9 cellular contexts compared by ENCODE assay signal in genomic region chr4:129218355-129218754, GRCh38.
DNase-seq lines count a peak whose midpoint lies in the region; ATAC-seq and TF ChIP-seq lines count a peak whose summit lies in the region.
"Had no signal": no experiment of that assay in that cellular context is flagged by ENCODE, and none has a peak within 500 bp of the region (broad histone marks: within the 10 kb centered on the region; RNA-seq: fewer than 3 reads in every experiment).

No MANE protein-coding gene starts in this region.

- H3K27me3 Mint-ChIP-seq in stimulated activated naive B cell treated with anti-CD40 and anti-IgM and Interleukin-4, amounts not matched to agents 10 μg/mL and 1 μg/mL and 100 μg/mL, for 72 hours, result peaks cover 0 to 6% of the 10 kb centered on the region in 2 donors
- H3K27me3 Mint-ChIP-seq: naive B cell had no signal

- H3K9me3 ChIP-seq in Karpas-422 (ENCODE audit: low read length) (no peaks in the 10 kb centered on the region), uterus (no peaks in the 10 kb centered on the region)

- TF ChIP-seq POLR2A in uterus (IDR thresholded peaks at IDR 0.05), result no peak

- H2AFZ ChIP-seq in Karpas-422 (ENCODE audit: low read length), result no peak overlapping the region

- no peak overlapping the region for H3K4me3 Mint-ChIP-seq in stimulated activated naive B cell treated with anti-CD40 and anti-IgM and Interleukin-4, amounts not matched to agents 10 μg/mL and 1 μg/mL and 100 μg/mL, for 72 hours
- H3K4me3 Mint-ChIP-seq: naive B cell had no signal

- in situ Hi-C loops in SK-MEL-5 (cut with HindIII; ENCODE audit: low pct_unique_long_range_greater_than_20kb, low sequenced_read_pairs), result no loop called here

- H3K4me2 ChIP-seq in Karpas-422 (ENCODE audit: low read depth, low read length, poor library complexity, severe bottlenecking), result peak overlapping the region; percentile 1

- H3K27ac Mint-ChIP-seq in stimulated activated naive B cell treated with anti-CD40 and anti-IgM and Interleukin-4, amounts not matched to agents 10 μg/mL and 1 μg/mL and 100 μg/mL, for 72 hours, result no peak overlapping the region
- H3K27ac Mint-ChIP-seq: naive B cell had no signal

- H3K36me3 Mint-ChIP-seq in stimulated activated naive B cell treated with anti-CD40 and anti-IgM and Interleukin-4, amounts not matched to agents 10 μg/mL and 1 μg/mL and 100 μg/mL, for 72 hours, result no peaks in the 10 kb centered on the region
- H3K36me3 Mint-ChIP-seq: naive B cell had no signal

- H3K4me3 ChIP-seq in Karpas-422 (ENCODE audit: low read length) (no peak overlapping the region), uterus (no peak overlapping the region)

- H3K27ac ChIP-seq in Karpas-422 (ENCODE audit: low read length) (no peak overlapping the region), uterus (no peak overlapping the region)

- peak in 2 of 4 experiments; percentile 22 to 23 for TF ChIP-seq CTCF in uterus (IDR thresholded peaks at IDR 0.05)

- peaks cover 0 to 2% of the 10 kb centered on the region in 2 donors for H3K9me3 Mint-ChIP-seq in stimulated activated naive B cell treated with anti-CD40 and anti-IgM and Interleukin-4, amounts not matched to agents 10 μg/mL and 1 μg/mL and 100 μg/mL, for 72 hours
- H3K9me3 Mint-ChIP-seq: naive B cell had no signal

- H3K36me3 ChIP-seq in Karpas-422 (ENCODE audit: insufficient read depth, low read length), result no peaks in the 10 kb centered on the region
- H3K36me3 ChIP-seq in uterus, result no peaks in the 10 kb centered on the region

- H3K9ac ChIP-seq in Karpas-422 (ENCODE audit: low read length), result no peak overlapping the region

- no peak for ATAC-seq in stimulated activated naive B cell treated with anti-CD40 and anti-IgM and Interleukin-4, amounts not matched to agents 10 μg/mL and 1 μg/mL and 100 μg/mL, for 72 hours (replicated peaks)
- no peak for ATAC-seq in GM19463 (IDR thresholded peaks at IDR 0.05; ENCODE audit: unreplicated experiment)

- H3K4me1 Mint-ChIP-seq in stimulated activated naive B cell treated with anti-CD40 and anti-IgM and Interleukin-4, amounts not matched to agents 10 μg/mL and 1 μg/mL and 100 μg/mL, for 72 hours, result no peaks in the 10 kb centered on the region
- H3K4me1 Mint-ChIP-seq: naive B cell had no signal

- no peaks in the 10 kb centered on the region for H3K79me2 ChIP-seq in Karpas-422 (ENCODE audit: low read length)

- no peaks in the 10 kb centered on the region for H4K20me1 ChIP-seq in Karpas-422 (ENCODE audit: insufficient read depth, low read depth, low read length)

- no peaks in the 10 kb centered on the region for H3K9me2 ChIP-seq in Karpas-422 (replicated peaks; ENCODE audit: insufficient read depth, low read length)

- H3K4me1 ChIP-seq in Karpas-422 (ENCODE audit: low read length) (peaks cover 25% of the 10 kb centered on the region), uterus (no peaks in the 10 kb centered on the region)

- intact Hi-C loops in uterus (cut with DNase I; ENCODE audit: low total_unique reads), result no loop called here

- H3K27me3 ChIP-seq in Karpas-422 (ENCODE audit: low read length), result no peaks in the 10 kb centered on the region
- H3K27me3 ChIP-seq in uterus, result no peaks in the 10 kb centered on the region

- DNase-seq in AG20443 (ENCODE audit: low spot score), result peak; percentile 15
- DNase-seq in Karpas-422, result peak; percentile 69
- DNase-seq in SK-MEL-5 (ENCODE audit: low read depth, low spot score), result peak; percentile 55
- DNase-seq in inferior parietal cortex (ENCODE audit: extremely low spot score), result peak; percentile 31
- DNase-seq in stimulated activated naive B cell treated with anti-CD40 and anti-IgM and Interleukin-4, amounts not matched to agents 10 μg/mL and 1 μg/mL and 100 μg/mL, for 72 hours, result no peak
- DNase-seq in DMS114 treated with DMSO at 0.1 percent for 48 hours (lab: John Stamatoyannopoulos, UW; ENCODE audit: unreplicated experiment), result no peak
- DNase-seq in uterus, result no peak
- DNase-seq: naive B cell had no signal

Comparison
In these comparisons a context has a peak if more than half of its experiments do, and no peak if none do; other contexts are left out.
1. DNase-seq: peak in AG20443 (single experiment), Karpas-422 (single experiment), SK-MEL-5 (single experiment) and inferior parietal cortex (single experiment); none in stimulated activated naive B cell treated with anti-CD40 and anti-IgM and Interleukin-4, amounts not matched to agents 10 μg/mL and 1 μg/mL and 100 μg/mL, for 72 hours (single experiment), DMS114 treated with DMSO at 0.1 percent for 48 hours (single experiment) and uterus (0 of 2).